13 cellular contexts compared by ENCODE assay signal in the genomic region with DNA sequence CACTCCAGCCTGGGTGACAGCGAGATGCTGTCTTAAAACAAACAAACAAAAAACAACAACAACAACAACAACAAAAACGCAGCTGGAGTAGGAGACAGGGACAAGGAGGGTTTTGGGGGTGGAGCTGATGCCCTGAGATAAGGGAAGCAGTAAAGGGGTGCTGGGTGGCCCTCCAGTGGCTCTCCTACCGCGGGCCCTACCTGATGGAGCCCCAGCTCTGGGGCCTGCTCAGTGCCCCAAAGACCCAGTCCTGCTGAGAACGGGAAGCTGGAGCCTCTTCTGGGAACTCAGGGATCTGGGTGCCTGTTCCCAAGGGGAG.
DNase-seq lines count a peak whose midpoint lies in the region; ATAC-seq lines count a peak whose summit lies in the region.
"Had no signal": no experiment of that assay in that cellular context is flagged by ENCODE, and none has a peak within 500 bp of the region (broad histone marks: within the 10 kb centered on the region; RNA-seq: fewer than 3 reads in every experiment).

No MANE protein-coding gene starts in this region.

- H3K9ac ChIP-seq in HUES48 (ENCODE audit: low read depth, low read length), result no peak overlapping the region

- peak overlapping the region; percentile 75 for H3K4me3 ChIP-seq in HUES48 (ENCODE audit: low read depth, low read length)

- H3K4me1 ChIP-seq in HUES48 (ENCODE audit: control insufficient read depth, insufficient read depth, low read length), result no peaks in the 10 kb centered on the region
- H3K4me1 ChIP-seq: breast epithelium had no signal

- H3K36me3 Mint-ChIP-seq in central memory CD8-positive, alpha-beta T cell (ENCODE audit: insufficient read depth), result no peaks in the 10 kb centered on the region
- no peaks in the 10 kb centered on the region for H3K36me3 Mint-ChIP-seq in memory B cell
- no peaks in the 10 kb centered on the region for H3K36me3 Mint-ChIP-seq in stimulated activated effector memory CD8-positive, alpha-beta T cell treated with anti-CD3 and anti-CD28 coated beads, Interleukin-12 subunit alpha, Interleukin-12 subunit beta, amount 100 ng/mL, for 72 hours

- peak overlapping the region; percentile 46 for H3K4me3 Mint-ChIP-seq in central memory CD8-positive, alpha-beta T cell
- H3K4me3 Mint-ChIP-seq in memory B cell, result peak overlapping the region; percentile 25
- H3K4me3 Mint-ChIP-seq in stimulated activated effector memory CD8-positive, alpha-beta T cell treated with anti-CD3 and anti-CD28 coated beads, Interleukin-12 subunit alpha, Interleukin-12 subunit beta, amount 100 ng/mL, for 72 hours, result peak overlapping the region; percentile 39

- no peaks in the 10 kb centered on the region for H3K36me3 ChIP-seq in HUES48 (ENCODE audit: control insufficient read depth, insufficient read depth, low read length)
- H3K36me3 ChIP-seq: breast epithelium, heart right ventricle, right atrium auricular region, thoracic aorta had no signal

- H3K4me1 Mint-ChIP-seq in central memory CD8-positive, alpha-beta T cell, result no peaks in the 10 kb centered on the region
- no peaks in the 10 kb centered on the region for H3K4me1 Mint-ChIP-seq in memory B cell
- peaks cover 4% of the 10 kb centered on the region for H3K4me1 Mint-ChIP-seq in stimulated activated effector memory CD8-positive, alpha-beta T cell treated with anti-CD3 and anti-CD28 coated beads, Interleukin-12 subunit alpha, Interleukin-12 subunit beta, amount 100 ng/mL, for 72 hours

- H3K27me3 ChIP-seq in HUES48 (ENCODE audit: control insufficient read depth, insufficient read depth, low read length), result peaks cover 27% of the 10 kb centered on the region
- H3K27me3 ChIP-seq: right atrium auricular region had no signal

- H3K27ac Mint-ChIP-seq in central memory CD8-positive, alpha-beta T cell (ENCODE audit: low read depth), result no peak overlapping the region
- no peak overlapping the region for H3K27ac Mint-ChIP-seq in memory B cell
- H3K27ac Mint-ChIP-seq in stimulated activated effector memory CD8-positive, alpha-beta T cell treated with anti-CD3 and anti-CD28 coated beads, Interleukin-12 subunit alpha, Interleukin-12 subunit beta, amount 100 ng/mL, for 72 hours, result no peak overlapping the region

- no peaks in the 10 kb centered on the region for H3K9me3 Mint-ChIP-seq in central memory CD8-positive, alpha-beta T cell
- no peaks in the 10 kb centered on the region for H3K9me3 Mint-ChIP-seq in memory B cell
- H3K9me3 Mint-ChIP-seq in stimulated activated effector memory CD8-positive, alpha-beta T cell treated with anti-CD3 and anti-CD28 coated beads, Interleukin-12 subunit alpha, Interleukin-12 subunit beta, amount 100 ng/mL, for 72 hours, result no peaks in the 10 kb centered on the region

- no peak for ATAC-seq in central memory CD8-positive, alpha-beta T cell (replicated peaks; ENCODE audit: extremely low read depth, poor library complexity, severe bottlenecking)
- ATAC-seq in memory B cell (ENCODE audit: low read depth) (no peak), GM21515 (IDR thresholded peaks at IDR 0.05; ENCODE audit: unreplicated experiment) (no peak)
- no peak for ATAC-seq in stimulated activated effector memory CD8-positive, alpha-beta T cell treated with anti-CD3 and anti-CD28 coated beads, Interleukin-12 subunit alpha, Interleukin-12 subunit beta, amount 100 ng/mL, for 72 hours

- no peaks in the 10 kb centered on the region for H3K9me3 ChIP-seq in HUES48 (ENCODE audit: control insufficient read depth, insufficient read depth, low read length)
- H3K9me3 ChIP-seq: breast epithelium, heart right ventricle, right atrium auricular region, thoracic aorta had no signal

- H3K27ac ChIP-seq in HUES48 (ENCODE audit: low read depth, low read length), result no peak overlapping the region
- H3K27ac ChIP-seq: breast epithelium, epithelial cell of prostate, heart right ventricle, right atrium auricular region, thoracic aorta had no signal

- DNase-seq in central memory CD8-positive, alpha-beta T cell (ENCODE audit: low spot score in 2 of 2), result no peak
- DNase-seq in memory B cell (ENCODE audit: low spot score in 2 of 2), result no peak
- DNase-seq in stimulated activated effector memory CD8-positive, alpha-beta T cell treated with anti-CD3 and anti-CD28 coated beads, Interleukin-12 subunit alpha, Interleukin-12 subunit beta, amount 100 ng/mL, for 72 hours (ENCODE audit: low spot score in 2 of 2), result no peak
- DNase-seq in stimulated activated naive CD4-positive, alpha-beta T cell (lab: John Stamatoyannopoulos, UW), result no peak
- DNase-seq in D341Med (ENCODE audit: low spot score), result no peak
- DNase-seq: MM.1S had no signal

- peaks cover 78% of the 10 kb centered on the region for H3K27me3 Mint-ChIP-seq in central memory CD8-positive, alpha-beta T cell
- H3K27me3 Mint-ChIP-seq in memory B cell, result peaks cover 25% of the 10 kb centered on the region
